ENCODE assay signal across 1 cellular context in the genomic region with DNA sequence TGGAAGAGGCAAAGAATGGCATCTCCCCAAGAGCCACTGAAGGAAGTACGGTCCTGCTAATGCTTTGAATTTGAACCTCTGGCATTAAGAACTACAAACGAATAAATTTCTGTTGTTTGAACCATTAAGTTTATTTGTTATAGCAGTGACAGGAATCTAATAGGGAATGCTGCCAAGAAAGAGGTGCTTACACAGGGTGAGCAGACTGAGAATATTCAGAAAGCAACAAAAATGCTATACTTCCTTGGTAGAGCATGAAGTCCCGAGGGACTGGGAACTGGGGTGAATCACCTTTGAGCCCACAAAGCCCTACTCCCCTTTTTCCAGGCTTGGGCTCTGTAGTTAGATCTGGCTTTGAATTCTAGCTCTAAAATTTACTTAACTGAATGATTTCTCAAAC.
TF ChIP-seq lines count a peak whose summit lies in the region.

No MANE protein-coding gene starts in this region.

TF ChIP-seq in HepG2, 621 proteins besides CTCF, POLR2A, EP300 and RAD21 (continued from another document):
- TF ChIP-seq, protein P1, sequence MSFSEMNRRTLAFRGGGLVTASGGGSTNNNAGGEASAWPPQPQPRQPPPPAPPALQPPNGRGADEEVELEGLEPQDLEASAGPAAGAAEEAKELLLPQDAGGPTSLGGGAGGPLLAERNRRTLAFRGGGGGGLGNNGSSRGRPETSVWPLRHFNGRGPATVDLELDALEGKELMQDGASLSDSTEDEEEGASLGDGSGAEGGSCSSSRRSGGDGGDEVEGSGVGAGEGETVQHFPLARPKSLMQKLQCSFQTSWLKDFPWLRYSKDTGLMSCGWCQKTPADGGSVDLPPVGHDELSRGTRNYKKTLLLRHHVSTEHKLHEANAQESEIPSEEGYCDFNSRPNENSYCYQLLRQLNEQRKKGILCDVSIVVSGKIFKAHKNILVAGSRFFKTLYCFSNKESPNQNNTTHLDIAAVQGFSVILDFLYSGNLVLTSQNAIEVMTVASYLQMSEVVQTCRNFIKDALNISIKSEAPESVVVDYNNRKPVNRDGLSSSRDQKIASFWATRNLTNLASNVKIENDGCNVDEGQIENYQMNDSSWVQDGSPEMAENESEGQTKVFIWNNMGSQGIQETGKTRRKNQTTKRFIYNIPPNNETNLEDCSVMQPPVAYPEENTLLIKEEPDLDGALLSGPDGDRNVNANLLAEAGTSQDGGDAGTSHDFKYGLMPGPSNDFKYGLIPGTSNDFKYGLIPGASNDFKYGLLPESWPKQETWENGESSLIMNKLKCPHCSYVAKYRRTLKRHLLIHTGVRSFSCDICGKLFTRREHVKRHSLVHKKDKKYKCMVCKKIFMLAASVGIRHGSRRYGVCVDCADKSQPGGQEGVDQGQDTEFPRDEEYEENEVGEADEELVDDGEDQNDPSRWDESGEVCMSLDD (CRISPR knock-in tag; IDR thresholded peaks at IDR 0.05; ENCODE audit: borderline replicate concordance) = no peak
- TF ChIP-seq CCAR2 (optimal IDR thresholded peaks at IDR 0.05; ENCODE audit: low read depth, low read length) = no peak
- TF ChIP-seq GATAD2A (CRISPR knock-in tag; IDR thresholded peaks at IDR 0.05) = no peak
- TF ChIP-seq, protein P2, sequence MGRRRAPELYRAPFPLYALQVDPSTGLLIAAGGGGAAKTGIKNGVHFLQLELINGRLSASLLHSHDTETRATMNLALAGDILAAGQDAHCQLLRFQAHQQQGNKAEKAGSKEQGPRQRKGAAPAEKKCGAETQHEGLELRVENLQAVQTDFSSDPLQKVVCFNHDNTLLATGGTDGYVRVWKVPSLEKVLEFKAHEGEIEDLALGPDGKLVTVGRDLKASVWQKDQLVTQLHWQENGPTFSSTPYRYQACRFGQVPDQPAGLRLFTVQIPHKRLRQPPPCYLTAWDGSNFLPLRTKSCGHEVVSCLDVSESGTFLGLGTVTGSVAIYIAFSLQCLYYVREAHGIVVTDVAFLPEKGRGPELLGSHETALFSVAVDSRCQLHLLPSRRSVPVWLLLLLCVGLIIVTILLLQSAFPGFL (CRISPR knock-in tag; IDR thresholded peaks at IDR 0.05) = no peak
- TF ChIP-seq, protein P3, sequence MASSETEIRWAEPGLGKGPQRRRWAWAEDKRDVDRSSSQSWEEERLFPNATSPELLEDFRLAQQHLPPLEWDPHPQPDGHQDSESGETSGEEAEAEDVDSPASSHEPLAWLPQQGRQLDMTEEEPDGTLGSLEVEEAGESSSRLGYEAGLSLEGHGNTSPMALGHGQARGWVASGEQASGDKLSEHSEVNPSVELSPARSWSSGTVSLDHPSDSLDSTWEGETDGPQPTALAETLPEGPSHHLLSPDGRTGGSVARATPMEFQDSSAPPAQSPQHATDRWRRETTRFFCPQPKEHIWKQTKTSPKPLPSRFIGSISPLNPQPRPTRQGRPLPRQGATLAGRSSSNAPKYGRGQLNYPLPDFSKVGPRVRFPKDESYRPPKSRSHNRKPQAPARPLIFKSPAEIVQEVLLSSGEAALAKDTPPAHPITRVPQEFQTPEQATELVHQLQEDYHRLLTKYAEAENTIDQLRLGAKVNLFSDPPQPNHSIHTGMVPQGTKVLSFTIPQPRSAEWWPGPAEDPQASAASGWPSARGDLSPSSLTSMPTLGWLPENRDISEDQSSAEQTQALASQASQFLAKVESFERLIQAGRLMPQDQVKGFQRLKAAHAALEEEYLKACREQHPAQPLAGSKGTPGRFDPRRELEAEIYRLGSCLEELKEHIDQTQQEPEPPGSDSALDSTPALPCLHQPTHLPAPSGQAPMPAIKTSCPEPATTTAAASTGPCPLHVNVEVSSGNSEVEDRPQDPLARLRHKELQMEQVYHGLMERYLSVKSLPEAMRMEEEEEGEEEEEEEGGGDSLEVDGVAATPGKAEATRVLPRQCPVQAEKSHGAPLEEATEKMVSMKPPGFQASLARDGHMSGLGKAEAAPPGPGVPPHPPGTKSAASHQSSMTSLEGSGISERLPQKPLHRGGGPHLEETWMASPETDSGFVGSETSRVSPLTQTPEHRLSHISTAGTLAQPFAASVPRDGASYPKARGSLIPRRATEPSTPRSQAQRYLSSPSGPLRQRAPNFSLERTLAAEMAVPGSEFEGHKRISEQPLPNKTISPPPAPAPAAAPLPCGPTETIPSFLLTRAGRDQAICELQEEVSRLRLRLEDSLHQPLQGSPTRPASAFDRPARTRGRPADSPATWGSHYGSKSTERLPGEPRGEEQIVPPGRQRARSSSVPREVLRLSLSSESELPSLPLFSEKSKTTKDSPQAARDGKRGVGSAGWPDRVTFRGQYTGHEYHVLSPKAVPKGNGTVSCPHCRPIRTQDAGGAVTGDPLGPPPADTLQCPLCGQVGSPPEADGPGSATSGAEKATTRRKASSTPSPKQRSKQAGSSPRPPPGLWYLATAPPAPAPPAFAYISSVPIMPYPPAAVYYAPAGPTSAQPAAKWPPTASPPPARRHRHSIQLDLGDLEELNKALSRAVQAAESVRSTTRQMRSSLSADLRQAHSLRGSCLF (CRISPR knock-in tag; IDR thresholded peaks at IDR 0.05; ENCODE audit: borderline replicate concordance) = no peak
- TF ChIP-seq, protein P4, sequence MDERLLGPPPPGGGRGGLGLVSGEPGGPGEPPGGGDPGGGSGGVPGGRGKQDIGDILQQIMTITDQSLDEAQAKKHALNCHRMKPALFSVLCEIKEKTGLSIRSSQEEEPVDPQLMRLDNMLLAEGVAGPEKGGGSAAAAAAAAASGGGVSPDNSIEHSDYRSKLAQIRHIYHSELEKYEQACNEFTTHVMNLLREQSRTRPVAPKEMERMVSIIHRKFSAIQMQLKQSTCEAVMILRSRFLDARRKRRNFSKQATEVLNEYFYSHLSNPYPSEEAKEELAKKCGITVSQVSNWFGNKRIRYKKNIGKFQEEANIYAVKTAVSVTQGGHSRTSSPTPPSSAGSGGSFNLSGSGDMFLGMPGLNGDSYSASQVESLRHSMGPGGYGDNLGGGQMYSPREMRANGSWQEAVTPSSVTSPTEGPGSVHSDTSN (CRISPR knock-in tag; IDR thresholded peaks at IDR 0.05) = no peak
- TF ChIP-seq, protein P5, sequence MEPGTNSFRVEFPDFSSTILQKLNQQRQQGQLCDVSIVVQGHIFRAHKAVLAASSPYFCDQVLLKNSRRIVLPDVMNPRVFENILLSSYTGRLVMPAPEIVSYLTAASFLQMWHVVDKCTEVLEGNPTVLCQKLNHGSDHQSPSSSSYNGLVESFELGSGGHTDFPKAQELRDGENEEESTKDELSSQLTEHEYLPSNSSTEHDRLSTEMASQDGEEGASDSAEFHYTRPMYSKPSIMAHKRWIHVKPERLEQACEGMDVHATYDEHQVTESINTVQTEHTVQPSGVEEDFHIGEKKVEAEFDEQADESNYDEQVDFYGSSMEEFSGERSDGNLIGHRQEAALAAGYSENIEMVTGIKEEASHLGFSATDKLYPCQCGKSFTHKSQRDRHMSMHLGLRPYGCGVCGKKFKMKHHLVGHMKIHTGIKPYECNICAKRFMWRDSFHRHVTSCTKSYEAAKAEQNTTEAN (CRISPR knock-in tag; conservative IDR thresholded peaks at IDR 0.05) = no peak
- TF ChIP-seq ZKSCAN1 (IDR thresholded peaks at IDR 0.05; ENCODE audit: low read length) = no peak
- no peak for TF ChIP-seq KAT8 (CRISPR knock-in tag; IDR thresholded peaks at IDR 0.05)
- TF ChIP-seq SRSF9 (IDR thresholded peaks at IDR 0.05; ENCODE audit: borderline replicate concordance, insufficient read depth, low read depth, low read length, poor library complexity, severe bottlenecking) = no peak
- TF ChIP-seq ZNF790 (CRISPR knock-in tag; IDR thresholded peaks at IDR 0.05; ENCODE audit: borderline replicate concordance) = no peak
- no peak for TF ChIP-seq CAMTA2 (CRISPR knock-in tag; IDR thresholded peaks at IDR 0.05; ENCODE audit: borderline replicate concordance)
- TF ChIP-seq, protein P6, sequence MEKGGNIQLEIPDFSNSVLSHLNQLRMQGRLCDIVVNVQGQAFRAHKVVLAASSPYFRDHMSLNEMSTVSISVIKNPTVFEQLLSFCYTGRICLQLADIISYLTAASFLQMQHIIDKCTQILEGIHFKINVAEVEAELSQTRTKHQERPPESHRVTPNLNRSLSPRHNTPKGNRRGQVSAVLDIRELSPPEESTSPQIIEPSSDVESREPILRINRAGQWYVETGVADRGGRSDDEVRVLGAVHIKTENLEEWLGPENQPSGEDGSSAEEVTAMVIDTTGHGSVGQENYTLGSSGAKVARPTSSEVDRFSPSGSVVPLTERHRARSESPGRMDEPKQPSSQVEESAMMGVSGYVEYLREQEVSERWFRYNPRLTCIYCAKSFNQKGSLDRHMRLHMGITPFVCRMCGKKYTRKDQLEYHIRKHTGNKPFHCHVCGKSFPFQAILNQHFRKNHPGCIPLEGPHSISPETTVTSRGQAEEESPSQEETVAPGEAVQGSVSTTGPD (CRISPR knock-in tag; IDR thresholded peaks at IDR 0.05) = no peak
